Comparison of ENCODE assay signal across 18 cellular contexts in the genomic region with DNA sequence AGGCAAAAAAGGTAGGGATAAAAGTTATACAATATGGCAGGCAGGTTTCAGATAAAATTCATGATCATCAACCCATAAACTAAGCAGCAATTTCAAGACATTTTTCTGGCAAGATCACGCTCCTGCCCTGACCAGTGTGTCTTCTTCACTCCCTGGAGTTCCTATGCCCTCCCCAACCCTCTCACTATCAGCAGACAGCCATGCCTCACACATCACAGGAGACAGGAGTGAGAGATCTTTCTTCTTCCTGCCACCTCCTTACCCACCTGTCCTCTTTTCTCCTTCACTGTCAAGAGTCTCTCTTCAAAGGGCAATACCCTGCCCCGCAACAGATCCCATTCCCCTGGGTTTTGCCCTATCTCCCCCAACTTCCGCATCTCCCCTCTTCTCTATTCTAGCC. TPM values are rescaled to one million over a fixed set of nuclear protein-coding genes. Genes with fewer than 3 reads are reported as not detected.
A peak's percentile ranks its signal among the peaks of the same experiment; 100 is the strongest.
DNase-seq lines count a peak whose midpoint lies in the region; ATAC-seq and TF ChIP-seq lines count a peak whose summit lies in the region.
"Had no signal": no experiment of that assay in that cellular context is flagged by ENCODE, and none has a peak within 500 bp of the region (broad histone marks: within the 10 kb centered on the region; RNA-seq: fewer than 3 reads in every experiment).

No MANE protein-coding gene starts in this region.

- H3K27ac Mint-ChIP-seq in MCF 10A (ENCODE audit: low read depth, unreplicated experiment): peak overlapping the region; percentile 61
- H3K27ac Mint-ChIP-seq in activated B cell treated with CpG ODN at 0.5 μM for 24 hours: peak overlapping the region; percentile 25
- peak overlapping the region; percentile 75 to 92 for H3K27ac Mint-ChIP-seq in effector memory CD8-positive, alpha-beta T cell
- H3K27ac Mint-ChIP-seq: GM23338 had no signal

- CTCF ChIA-PET in MCF 10A (lab: Yijun Ruan, JAX) (interaction anchor here (0.6 to 0.7 kb wide), 2 partner anchors 319 to 702 kb away, joined by 3 read pairs; no protein-coding TSS in a partner anchor), activated B cell treated with CpG ODN at 0.5 μM for 24 hours (lab: Charles Lee) (no interaction called here)

- no peak for TF ChIP-seq POLR2A in breast epithelium (IDR thresholded peaks at IDR 0.05)

- intact Hi-C loops in MCF 10A (cut with micrococcal nuclease): loop anchor here (10.0 kb wide), 1 partner anchor 287 kb away; no protein-coding TSS in a partner anchor
- intact Hi-C loops in breast epithelium (cut with DNase I; ENCODE audit: low total_unique reads): no loop called here
- intact Hi-C loops in activated B cell treated with CpG ODN at 0.5 μM for 24 hours (cut with micrococcal nuclease): no loop called here

- ATAC-seq in activated B cell treated with CpG ODN at 0.5 μM for 24 hours (ENCODE audit: low read depth) (no peak), GM21447 (IDR thresholded peaks at IDR 0.05; ENCODE audit: unreplicated experiment) (no peak), HG02870 (IDR thresholded peaks at IDR 0.05; ENCODE audit: unreplicated experiment) (no peak), GM21723 (IDR thresholded peaks at IDR 0.05; ENCODE audit: unreplicated experiment) (no peak)
- no peak for ATAC-seq in effector memory CD8-positive, alpha-beta T cell (replicated peaks)
- ATAC-seq: esophagus mucosa, GM23338, Panc1 had no signal

- H3K4me3 Mint-ChIP-seq in MCF 10A (ENCODE audit: unreplicated experiment) (no peak overlapping the region), activated B cell treated with CpG ODN at 0.5 μM for 24 hours (no peak overlapping the region)
- peak overlapping the region; percentile 30 to 71 for H3K4me3 Mint-ChIP-seq in effector memory CD8-positive, alpha-beta T cell
- H3K4me3 Mint-ChIP-seq: GM23338 had no signal

- no peak for TF ChIP-seq CTCF in MCF 10A (IDR thresholded peaks at IDR 0.05; ENCODE audit: unreplicated experiment)
- no peak for TF ChIP-seq CTCF in breast epithelium (IDR thresholded peaks at IDR 0.05)
- TF ChIP-seq CTCF in activated B cell treated with CpG ODN at 0.5 μM for 24 hours (IDR thresholded peaks at IDR 0.05): no peak

- H3K27me3 ChIP-seq in breast epithelium: no peaks in the 10 kb centered on the region
- H3K27me3 ChIP-seq: sigmoid colon, testis had no signal

- H3K4me1 Mint-ChIP-seq in MCF 10A (ENCODE audit: insufficient read depth, unreplicated experiment) (peaks cover 23% of the 10 kb centered on the region), activated B cell treated with CpG ODN at 0.5 μM for 24 hours (peaks cover 36% of the 10 kb centered on the region)
- peaks cover 19 to 40% of the 10 kb centered on the region in 2 donors for H3K4me1 Mint-ChIP-seq in effector memory CD8-positive, alpha-beta T cell (ENCODE audit: low read depth in 2 of 2)
- H3K4me1 Mint-ChIP-seq: GM23338 had no signal

- POLR2A ChIA-PET in MCF 10A (lab: Yijun Ruan, JAX) (interaction anchor here (2.9 kb wide), 1 partner anchor 29 kb away, joined by 19 read pairs; the partner anchor contains the start of gene COA6), activated B cell treated with CpG ODN at 0.5 μM for 24 hours (lab: Charles Lee) (no interaction called here)

- no peaks in the 10 kb centered on the region for H3K36me3 ChIP-seq in breast epithelium

- no peak overlapping the region for H3K4me3 ChIP-seq in breast epithelium
- H3K4me3 ChIP-seq: GM23338, testis had no signal

- H3K27me3 Mint-ChIP-seq in MCF 10A (ENCODE audit: insufficient read depth, unreplicated experiment): no peaks in the 10 kb centered on the region
- no peaks in the 10 kb centered on the region for H3K27me3 Mint-ChIP-seq in activated B cell treated with CpG ODN at 0.5 μM for 24 hours
- H3K27me3 Mint-ChIP-seq in effector memory CD8-positive, alpha-beta T cell: no peaks in the 10 kb centered on the region

- H3K27ac ChIP-seq in breast epithelium: no peak overlapping the region
- H3K27ac ChIP-seq: parathyroid adenoma, testis had no signal

- no peaks in the 10 kb centered on the region for H3K9me3 Mint-ChIP-seq in MCF 10A (ENCODE audit: unreplicated experiment)
- H3K9me3 Mint-ChIP-seq in activated B cell treated with CpG ODN at 0.5 μM for 24 hours: no peaks in the 10 kb centered on the region
- no peaks in the 10 kb centered on the region for H3K9me3 Mint-ChIP-seq in effector memory CD8-positive, alpha-beta T cell

- H3K36me3 Mint-ChIP-seq in MCF 10A (ENCODE audit: insufficient read depth, unreplicated experiment) (peaks cover 27% of the 10 kb centered on the region), activated B cell treated with CpG ODN at 0.5 μM for 24 hours (ENCODE audit: low read depth) (peaks cover 23% of the 10 kb centered on the region)
- no peaks in the 10 kb centered on the region for H3K36me3 Mint-ChIP-seq in effector memory CD8-positive, alpha-beta T cell (ENCODE audit: insufficient read depth)

- no peak for DNase-seq in MCF 10A (ENCODE audit: unreplicated experiment)
- no peak for DNase-seq in breast epithelium (ENCODE audit: low spot score in 2 of 2)
- no peak for DNase-seq in activated B cell treated with CpG ODN at 0.5 μM for 24 hours
- DNase-seq in effector memory CD8-positive, alpha-beta T cell: no peak
- DNase-seq in dermis blood vessel endothelial cell: no peak
- DNase-seq: GF-D8; KBM-7; NCI-H1048; sigmoid colon; stimulated activated CD4-positive, alpha-beta T cell treated with anti-CD3 and anti-CD28 coated beads, Interleukin-2, amount 100 ng/mL, for 48 hours; testis had no signal

- no TSS peak for BruUV-seq in MCF 10A (replicated peaks; lab: Mats Ljungman, UMichigan)

- H3K9me3 ChIP-seq in breast epithelium: no peaks in the 10 kb centered on the region
- H3K9me3 ChIP-seq: sigmoid colon, testis had no signal

- no peaks in the 10 kb centered on the region for H3K4me1 ChIP-seq in breast epithelium
- H3K4me1 ChIP-seq: parathyroid adenoma, testis had no signal

RNA-seq across cellular contexts. Expression of gene COA6, which starts 28.4 kb away (rescaled TPM):
- 114 and 115 TPM in 2 replicates for total RNA-seq in MCF 10A (2022)
- total RNA-seq in breast epithelium: 10 to 100 TPM; 10.4 to 17.7 (median 14.6) TPM
- 20.7 and 24.0 TPM in 2 replicates for total RNA-seq in activated B cell treated with CpG ODN at 0.5 μM for 24 hours
- 13.7 and 20.3 TPM in 2 replicates for total RNA-seq in dermis blood vessel endothelial cell

Comparison
In these comparisons a context has a peak if more than half of its experiments do, and no peak if none do; other contexts are left out.
1. H3K27ac Mint-ChIP-seq: peak in every context shown above with its lines; median percentile 84 in effector memory CD8-positive, alpha-beta T cell; 61 in MCF 10A; 25 in activated B cell treated with CpG ODN at 0.5 μM for 24 hours.
2. H3K4me3 Mint-ChIP-seq: peak in effector memory CD8-positive, alpha-beta T cell (2 of 2); none in MCF 10A (single experiment) and activated B cell treated with CpG ODN at 0.5 μM for 24 hours (single experiment).